In the genomic region with DNA sequence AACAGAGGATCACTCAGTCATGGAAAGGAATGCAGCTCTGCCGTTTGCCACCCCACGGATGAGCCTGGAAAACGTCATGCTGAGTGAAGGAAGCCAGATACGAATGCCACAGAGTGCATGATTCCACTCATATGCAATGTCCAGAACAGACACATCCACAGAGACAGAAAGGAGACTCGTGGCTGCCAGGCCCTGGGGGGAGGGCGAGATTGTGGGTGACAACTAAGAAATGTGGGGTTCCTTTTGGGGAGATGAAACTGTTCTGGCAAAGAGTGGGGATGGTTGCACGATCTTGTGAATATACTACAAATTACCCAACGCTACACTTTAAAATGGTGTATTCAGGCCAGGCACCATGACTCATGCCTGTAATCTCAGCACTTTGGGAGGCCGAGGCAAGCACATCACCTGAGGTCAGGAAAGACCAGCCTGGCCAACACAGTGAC, we compare ENCODE assay signal across 12 cellular contexts. TPM values are rescaled to one million over a fixed set of nuclear protein-coding genes. Genes with fewer than 3 reads are reported as not detected.
A peak's percentile ranks its signal among the peaks of the same experiment; 100 is the strongest.
DNase-seq lines count a peak whose midpoint lies in the region; ATAC-seq and TF ChIP-seq lines count a peak whose summit lies in the region.
"Had no signal": no experiment of that assay in that cellular context is flagged by ENCODE, and none has a peak within 500 bp of the region (broad histone marks: within the 10 kb centered on the region; RNA-seq: fewer than 3 reads in every experiment).

No MANE protein-coding gene starts in this region.

- H3K14ac ChIP-seq in mesenchymal stem cell (ENCODE audit: low read length in 2 of 2), result no peak overlapping the region

- H3K18ac ChIP-seq in mesenchymal stem cell (ENCODE audit: low read depth in 1 of 2, low read length in 2 of 2), result no peak overlapping the region

- TF ChIP-seq CTCF in AG10803 (conservative IDR thresholded peaks at IDR 0.05; ENCODE audit: low read length), result no peak
- TF ChIP-seq CTCF in brain microvascular endothelial cell (IDR thresholded peaks at IDR 0.05; ENCODE audit: low read depth, low read length, missing control alignments), result no peak

- ATAC-seq in HG03432 (IDR thresholded peaks at IDR 0.05; ENCODE audit: unreplicated experiment), result no peak

- WGBS in GM23248 (ENCODE audit: low coverage in 1 of 2, low lambda C conversion rate in 2 of 2, missing lambda C conversion rate in 2 of 2), 2 experiments, result 46 to 50% methylated on average over 9 of the region's 9 CpGs
- WGBS in mesenchymal stem cell, result 20% methylated on average over 4 of the region's 9 CpGs

- H3K4ac ChIP-seq in mesenchymal stem cell (ENCODE audit: low read depth in 1 of 2, low read length in 2 of 2), result no peak overlapping the region

- no peak overlapping the region for H2BK5ac ChIP-seq in mesenchymal stem cell (ENCODE audit: low read depth, low read length, poor library complexity, severe bottlenecking)

- no peak overlapping the region for H2AK5ac ChIP-seq in mesenchymal stem cell (ENCODE audit: low read length, severe bottlenecking)

- H3K4me1 ChIP-seq in GM23248 (ENCODE audit: insufficient read depth), result no peaks in the 10 kb centered on the region
- peaks cover 16% of the 10 kb centered on the region for H3K4me1 ChIP-seq in mesenchymal stem cell (ENCODE audit: control insufficient read depth, insufficient read depth, low read depth, low read length)
- H3K4me1 ChIP-seq: BLaER1 had no signal

- H2AFZ ChIP-seq in GM23248 (no peak overlapping the region), mesenchymal stem cell (ENCODE audit: low read depth, low read length) (peak overlapping the region; percentile 58)

- DNase-seq in AG10803 (ENCODE audit: low read depth), result peak; percentile 66
- peak; percentile 71 for DNase-seq in GM23248
- DNase-seq in brain microvascular endothelial cell, result peak; percentile 56
- peak; percentile 91 for DNase-seq in mesenchymal stem cell
- no peak for DNase-seq in SKM-1 treated with dmso at 0.1 percent for 144 hours (lab: John Stamatoyannopoulos, UW; ENCODE audit: unreplicated experiment)
- no peak for DNase-seq in posterior vena cava (ENCODE audit: low spot score)
- no peak for DNase-seq in NCI-H2227 (lab: John Stamatoyannopoulos, UW; ENCODE audit: unreplicated experiment)
- DNase-seq: NCI-H187, SW 1271 had no signal

- no peaks in the 10 kb centered on the region for H3K36me3 ChIP-seq in GM23248 (ENCODE audit: low read depth)
- H3K36me3 ChIP-seq in brain microvascular endothelial cell (replicated peaks), result no peaks in the 10 kb centered on the region
- no peaks in the 10 kb centered on the region for H3K36me3 ChIP-seq in mesenchymal stem cell (ENCODE audit: control insufficient read depth in 1 of 2, insufficient read depth in 2 of 2, low read depth in 1 of 2, low read length in 2 of 2)
- H3K36me3 ChIP-seq: BLaER1 had no signal

- H4K8ac ChIP-seq in mesenchymal stem cell (ENCODE audit: low read length), result no peak overlapping the region

- peak overlapping the region; percentile 42; the same call in 1 of the 2 replicates for H3K27ac ChIP-seq in GM23248
- H3K27ac ChIP-seq in brain microvascular endothelial cell, result no peak overlapping the region
- H3K27ac ChIP-seq in mesenchymal stem cell (ENCODE audit: low read length, poor library complexity, severe bottlenecking), result peak overlapping the region; percentile 70
- H3K27ac ChIP-seq: BLaER1 had no signal

- no peak overlapping the region for H3K9ac ChIP-seq in GM23248
- no peak overlapping the region for H3K9ac ChIP-seq in mesenchymal stem cell (ENCODE audit: low read length)
- H3K9ac ChIP-seq: BLaER1 had no signal

- H3K27me3 ChIP-seq in GM23248 (replicated peaks; ENCODE audit: insufficient read depth), result no peaks in the 10 kb centered on the region
- H3K27me3 ChIP-seq in brain microvascular endothelial cell (replicated peaks), result peaks cover 10% of the 10 kb centered on the region
- H3K27me3 ChIP-seq in mesenchymal stem cell (ENCODE audit: control insufficient read depth in 1 of 2, insufficient read depth in 1 of 2, low read length in 2 of 2), result peaks cover 13 to 22% of the 10 kb centered on the region in 2 experiments

- peak overlapping the region in 1 of 2 experiments; percentile 60 for H2BK12ac ChIP-seq in mesenchymal stem cell (ENCODE audit: low read length in 2 of 2)

- in situ Hi-C loops in GM23248 (cut with MboI) (no loop called here), brain microvascular endothelial cell (cut with HindIII; ENCODE audit: low pct_ligation_motif_present, low sequenced_read_pairs) (no loop called here)

- intact Hi-C loops in posterior vena cava (cut with DNase I), result no loop called here

- H3K79me1 ChIP-seq in mesenchymal stem cell (replicated peaks; ENCODE audit: low read length, poor library complexity, severe bottlenecking), result no peaks in the 10 kb centered on the region

- no peaks in the 10 kb centered on the region for H3F3A ChIP-seq in GM23248 (ENCODE audit: insufficient read depth)

- no peak overlapping the region for H2BK15ac ChIP-seq in mesenchymal stem cell (ENCODE audit: low read depth, poor library complexity, severe bottlenecking)

- no peaks in the 10 kb centered on the region for H3K79me2 ChIP-seq in GM23248 (ENCODE audit: insufficient read depth)

- H3K4me2 ChIP-seq in GM23248 (ENCODE audit: unreplicated experiment) (no peak overlapping the region), mesenchymal stem cell (ENCODE audit: low read length, poor library complexity, severe bottlenecking) (no peak overlapping the region)
- H3K4me2 ChIP-seq: BLaER1 had no signal

- H3K4me3 ChIP-seq in AG10803 (ENCODE audit: low read length), result no peak overlapping the region
- no peak overlapping the region for H3K4me3 ChIP-seq in GM23248
- no peak overlapping the region for H3K4me3 ChIP-seq in brain microvascular endothelial cell (ENCODE audit: low read depth, low read length)
- H3K4me3 ChIP-seq in mesenchymal stem cell (ENCODE audit: insufficient read depth in 1 of 2, low read depth in 1 of 2, low read length in 2 of 2), result no peak overlapping the region
- H3K4me3 ChIP-seq: BLaER1, skin epidermis had no signal

- H4K20me1 ChIP-seq in GM23248 (ENCODE audit: insufficient read depth), result no peaks in the 10 kb centered on the region

- H3K9me3 ChIP-seq in GM23248 (ENCODE audit: low read depth) (no peaks in the 10 kb centered on the region), mesenchymal stem cell (ENCODE audit: control insufficient read depth, low read length) (no peaks in the 10 kb centered on the region)
- H3K9me3 ChIP-seq: BLaER1 had no signal

- H3K9me2 ChIP-seq in GM23248 (ENCODE audit: insufficient read depth), result no peaks in the 10 kb centered on the region

- no peak overlapping the region for H3K23ac ChIP-seq in mesenchymal stem cell (ENCODE audit: low read length in 2 of 2)

- no peak overlapping the region for H2BK120ac ChIP-seq in mesenchymal stem cell (ENCODE audit: low read depth, low read length)

- H4K91ac ChIP-seq in mesenchymal stem cell (ENCODE audit: low read length), result no peak overlapping the region

RNA-seq across cellular contexts. Expression of a gene that starts 27.2 kb away (rescaled TPM):
- 94.1 and 110 TPM in 2 replicates for total RNA-seq in GM23248 (2014; rRNA removed; shearing (Covaris generic))
- 183 and 187 TPM in 2 replicates for polyA plus RNA-seq in GM23248 (2016; fragmentation: Nextera tagmentation; extraction: Ambion mirVana)
- polyA plus RNA-seq in mesenchymal stem cell (2013, experiment 1 of 2), result 113 TPM
- 117 TPM for polyA plus RNA-seq in mesenchymal stem cell (2013, experiment 2 of 2)
- total RNA-seq in posterior vena cava, result 10 to 100 TPM; 75.8 to 83.8 TPM

RNA-seq across cellular contexts. Expression of a gene that starts 30.9 kb away (rescaled TPM):
- not detected in 2 replicates for total RNA-seq in GM23248 (2014; rRNA removed; shearing (Covaris generic))
- polyA plus RNA-seq in GM23248 (2016; fragmentation: Nextera tagmentation; extraction: Ambion mirVana), result 0.11 and 0.15 TPM in 2 replicates
- 0.03 TPM for polyA plus RNA-seq in mesenchymal stem cell (2013, experiment 1 of 2)
- 0.04 TPM for polyA plus RNA-seq in mesenchymal stem cell (2013, experiment 2 of 2)
- total RNA-seq in posterior vena cava, result under 1 TPM; 0.19 to 0.24 TPM

RNA-seq across cellular contexts. Expression of a gene that starts 58.0 kb away (rescaled TPM):
- total RNA-seq in GM23248 (2014; rRNA removed; shearing (Covaris generic)), result 3.1 and 18.3 TPM in 2 replicates
- polyA plus RNA-seq in GM23248 (2016; fragmentation: Nextera tagmentation; extraction: Ambion mirVana), result 7.2 and 9.6 TPM in 2 replicates
- 8.5 TPM for polyA plus RNA-seq in mesenchymal stem cell (2013, experiment 1 of 2)
- polyA plus RNA-seq in mesenchymal stem cell (2013, experiment 2 of 2), result 8.6 TPM
- 1 to 10 TPM; 6.5 to 7.9 TPM for total RNA-seq in posterior vena cava

Comparison
In these comparisons a context has a peak if more than half of its experiments do, and no peak if none do; other contexts are left out.
1. DNase-seq: peak in AG10803 (single experiment), GM23248 (single experiment), brain microvascular endothelial cell (single experiment) and mesenchymal stem cell (single experiment); none in SKM-1 treated with dmso at 0.1 percent for 144 hours (single experiment), posterior vena cava (single experiment) and NCI-H2227 (single experiment).